15 cellular contexts compared by ENCODE assay signal in genomic region chr1:63984257-63984626, GRCh38.
A peak's percentile ranks its signal among the peaks of the same experiment; 100 is the strongest.
DNase-seq lines count a peak whose midpoint lies in the region; ATAC-seq, FAIRE-seq and TF ChIP-seq lines count a peak whose summit lies in the region.
"Had no signal": no experiment of that assay in that cellular context is flagged by ENCODE, and none has a peak within 500 bp of the region (broad histone marks: within the 10 kb centered on the region; RNA-seq: fewer than 3 reads in every experiment).

No MANE protein-coding gene starts in this region.

- H3K79me2 ChIP-seq in astrocyte (ENCODE audit: insufficient read depth, low read length), result no peaks in the 10 kb centered on the region

- no peak overlapping the region for H3K4me3 ChIP-seq in IMR-90 (ENCODE audit: insufficient read depth, low read depth, low read length)
- H3K4me3 ChIP-seq in astrocyte (ENCODE audit: insufficient read depth, low read depth, low read length), result no peak overlapping the region
- H3K4me3 ChIP-seq in suprapubic skin, result no peak overlapping the region
- H3K4me3 ChIP-seq: transverse colon had no signal

- no peaks in the 10 kb centered on the region for H3K9me3 Mint-ChIP-seq in astrocyte (ENCODE audit: unreplicated experiment)
- H3K9me3 Mint-ChIP-seq: CD4-positive, alpha-beta T cell; endodermal cell had no signal

- H2AFZ ChIP-seq in IMR-90 (replicated peaks; ENCODE audit: low read length, poor library complexity) (no peak overlapping the region), astrocyte (ENCODE audit: low read depth, low read length) (no peak overlapping the region)

- H3K23ac ChIP-seq in IMR-90 (ENCODE audit: low read depth, low read length), result no peak overlapping the region

- H3K4ac ChIP-seq in IMR-90 (ENCODE audit: low read depth, low read length), result no peak overlapping the region

- BruUV-seq in IMR-90 (replicated peaks; lab: Mats Ljungman, UMichigan), result no TSS peak

- H3K36me3 ChIP-seq in IMR-90 (ENCODE audit: control insufficient read depth, insufficient read depth, low read length) (no peaks in the 10 kb centered on the region), astrocyte (ENCODE audit: insufficient read depth, low read length) (no peaks in the 10 kb centered on the region), suprapubic skin (no peaks in the 10 kb centered on the region)
- H3K36me3 ChIP-seq: transverse colon had no signal

- FAIRE-seq in astrocyte (lab: Jason Lieb, UNC), result peak; percentile 32
- FAIRE-seq: bronchial epithelial cell, kidney had no signal

- POLR2A ChIA-PET in IMR-90 (lab: Charles Lee; ENCODE audit: unreplicated experiment) (no interaction called here), HEK293T (lab: Yijun Ruan, JAX) (no interaction called here)

- no peak overlapping the region for H2AK9ac ChIP-seq in IMR-90 (replicated peaks; ENCODE audit: low read depth, low read length, poor library complexity)

- H2AK5ac ChIP-seq in IMR-90 (ENCODE audit: low read depth, low read length), result no peak overlapping the region

- no peak overlapping the region for H3K18ac ChIP-seq in IMR-90 (ENCODE audit: low read depth, low read length)

- H3K4me1 Mint-ChIP-seq in astrocyte (ENCODE audit: low read depth, unreplicated experiment), result peaks cover 50% of the 10 kb centered on the region

- H3K4me3 Mint-ChIP-seq in astrocyte (ENCODE audit: unreplicated experiment), result no peak overlapping the region
- H3K4me3 Mint-ChIP-seq: CD4-positive, alpha-beta T cell; endodermal cell had no signal

- H4K91ac ChIP-seq in IMR-90 (ENCODE audit: insufficient read depth, low read depth, low read length), result no peak overlapping the region

- WGBS in IMR-90 (ENCODE audit: extremely low coverage in 2 of 2, insufficient read length in 1 of 2), 2 experiments, result no CpG with 5 or more reads among the region's 1 CpG
- WGBS in suprapubic skin, result 27% methylated on average over 1 of the region's 1 CpG

- H2BK120ac ChIP-seq in IMR-90 (ENCODE audit: low read depth, low read length), result no peak overlapping the region

- no peak for TF ChIP-seq RAD21 in IMR-90 (IDR thresholded peaks at IDR 0.05; ENCODE audit: low read length)

- H4K20me1 ChIP-seq in IMR-90 (ENCODE audit: insufficient read depth, low read length), result no peaks in the 10 kb centered on the region
- H4K20me1 ChIP-seq in astrocyte (ENCODE audit: insufficient read depth, low read length), result peaks cover 6% of the 10 kb centered on the region

- CTCF ChIA-PET in IMR-90 (lab: Yijun Ruan, JAX) (interaction anchor here (0.5 to 0.9 kb wide), 3 partner anchors 9 to 292 kb away, joined by 3 read pairs; no protein-coding TSS in a partner anchor), HEK293T (lab: Yijun Ruan, JAX) (interaction anchor here (0.7 to 1.2 kb wide), 2 partner anchors 18 to 106 kb away, joined by 3 to 4 read pairs; no protein-coding TSS in a partner anchor)

- intact Hi-C loops in IMR-90 (cut with micrococcal nuclease), result no loop called here

- TF ChIP-seq EP300 in suprapubic skin (IDR thresholded peaks at IDR 0.05), result no peak

- H3K27me3 Mint-ChIP-seq in astrocyte (ENCODE audit: low read depth, unreplicated experiment), result no peaks in the 10 kb centered on the region
- H3K27me3 Mint-ChIP-seq: CD4-positive, alpha-beta T cell had no signal

- H4K5ac ChIP-seq in IMR-90 (ENCODE audit: low read depth, low read length), result no peak overlapping the region

- H3K79me1 ChIP-seq in IMR-90 (ENCODE audit: low read depth in 1 of 2, low read length in 2 of 2), result no peaks in the 10 kb centered on the region

- TF ChIP-seq POLR2A in IMR-90 (IDR thresholded peaks at IDR 0.05; ENCODE audit: low read depth, low read length) (no peak), suprapubic skin (IDR thresholded peaks at IDR 0.05) (no peak)

- in situ Hi-C loops in IMR-90 (cut with MboI; ENCODE audit: low sequenced_read_pairs), result no loop called here

- H2BK15ac ChIP-seq in IMR-90 (ENCODE audit: low read depth, low read length), result no peak overlapping the region

- H3K4me2 ChIP-seq in IMR-90 (ENCODE audit: low read depth, low read length) (no peak overlapping the region), astrocyte (ENCODE audit: low read length) (peak overlapping the region; percentile 45)

- H4K8ac ChIP-seq in IMR-90 (ENCODE audit: low read depth in 2 of 2, low read length in 2 of 2), result no peak overlapping the region

- H3K27me3 ChIP-seq in IMR-90 (ENCODE audit: control insufficient read depth, insufficient read depth, low read length), result no peaks in the 10 kb centered on the region
- no peaks in the 10 kb centered on the region for H3K27me3 ChIP-seq in astrocyte (ENCODE audit: insufficient read depth, low read length)
- no peaks in the 10 kb centered on the region for H3K27me3 ChIP-seq in suprapubic skin
- H3K27me3 ChIP-seq: transverse colon had no signal

- no peak overlapping the region for H2BK5ac ChIP-seq in IMR-90 (ENCODE audit: low read depth, low read length, poor library complexity, severe bottlenecking)

- no peak overlapping the region for H3K27ac ChIP-seq in IMR-90 (ENCODE audit: insufficient read depth, low read length)
- H3K27ac ChIP-seq in astrocyte (ENCODE audit: low read depth, low read length), result no peak overlapping the region
- H3K27ac ChIP-seq in suprapubic skin, result peak overlapping the region; percentile 35
- H3K27ac ChIP-seq: transverse colon had no signal

- H3K36me3 Mint-ChIP-seq in astrocyte (ENCODE audit: low read depth, unreplicated experiment), result no peaks in the 10 kb centered on the region

- H3K14ac ChIP-seq in IMR-90 (replicated peaks; ENCODE audit: low read depth, low read length), result no peak overlapping the region

- no peak for TF ChIP-seq CTCF in IMR-90 (conservative IDR thresholded peaks at IDR 0.05; ENCODE audit: low read depth, low read length)
- TF ChIP-seq CTCF in astrocyte (IDR thresholded peaks at IDR 0.05; ENCODE audit: insufficient read depth, low read depth, low read length), result no peak
- no peak for TF ChIP-seq CTCF in suprapubic skin (IDR thresholded peaks at IDR 0.05)

- H3K9ac ChIP-seq in IMR-90 (ENCODE audit: low read depth, low read length) (no peak overlapping the region), astrocyte (ENCODE audit: low read length) (no peak overlapping the region)

- DNase-seq in IMR-90 (peak; percentile 22), astrocyte (ENCODE audit: low read depth) (peak; percentile 75), glomerular visceral epithelial cell (ENCODE audit: extremely low spot score) (peak; percentile 69), suprapubic skin (ENCODE audit: low spot score in 2 of 2) (no peak), HEK293T (ENCODE audit: extremely low spot score) (no peak), HuH-7 (ENCODE audit: low spot score) (no peak)
- no peak for DNase-seq in stimulated activated CD4-positive, alpha-beta T cell treated with anti-CD3 and anti-CD28 coated beads, Interleukin-4, amount 100 ng/mL, for 1 hour
- DNase-seq: activated gamma-delta T cell; CD4-positive, alpha-beta T cell; endodermal cell; kidney; NCI-H1048; transverse colon had no signal

- H3K56ac ChIP-seq in IMR-90 (ENCODE audit: extremely low read depth, insufficient read depth, low read length), result no peak overlapping the region

- no peak overlapping the region for H2BK20ac ChIP-seq in IMR-90 (ENCODE audit: low read depth, low read length)

- dilution Hi-C loops in IMR-90 (cut with HindIII; ENCODE audit: low sequenced_read_pairs, unreplicated experiment), result no loop called here

- H3K4me1 ChIP-seq in IMR-90 (ENCODE audit: control insufficient read depth, insufficient read depth, low read length) (peaks cover 5% of the 10 kb centered on the region), astrocyte (ENCODE audit: insufficient read depth, low read length) (peaks cover 26% of the 10 kb centered on the region), suprapubic skin (peaks cover 38% of the 10 kb centered on the region)

- H3K9me1 ChIP-seq in IMR-90 (ENCODE audit: insufficient read depth, low read length), result no peaks in the 10 kb centered on the region

- peak overlapping the region; percentile 78 for H3K27ac Mint-ChIP-seq in astrocyte (ENCODE audit: unreplicated experiment)
- H3K27ac Mint-ChIP-seq: CD4-positive, alpha-beta T cell; endodermal cell had no signal

- ATAC-seq in IMR-90 (ENCODE audit: low read depth) (peak; percentile 33; the same call in 1 of the 2 replicates), GM18873 (IDR thresholded peaks at IDR 0.05; ENCODE audit: low FRiP score, unreplicated experiment) (no peak)

- no peaks in the 10 kb centered on the region for H3K9me3 ChIP-seq in IMR-90 (ENCODE audit: control insufficient read depth, insufficient read depth, low read length)
- H3K9me3 ChIP-seq in astrocyte (ENCODE audit: insufficient read depth, low read depth, low read length), result no peaks in the 10 kb centered on the region
- H3K9me3 ChIP-seq in suprapubic skin, result no peaks in the 10 kb centered on the region
- H3K9me3 ChIP-seq: transverse colon had no signal

TF ChIP-seq in IMR-90, 13 proteins besides CTCF, POLR2A, EP300 and RAD21 (continues in another document):
- TF ChIP-seq MAFK (IDR thresholded peaks at IDR 0.05; ENCODE audit: low read depth, low read length) (no peak), RFX5 (IDR thresholded peaks at IDR 0.05; ENCODE audit: low read depth, low read length) (no peak), CHD1 (IDR thresholded peaks at IDR 0.05; ENCODE audit: low read depth, low read length) (no peak), MAZ (IDR thresholded peaks at IDR 0.05; ENCODE audit: borderline replicate concordance, low read depth, low read length) (no peak), FOS (IDR thresholded peaks at IDR 0.05; ENCODE audit: low read depth, low read length) (no peak), SMC3 (IDR thresholded peaks at IDR 0.05; ENCODE audit: low read depth, low read length) (no peak), NFE2L2 (IDR thresholded peaks at IDR 0.05; ENCODE audit: low read depth, low read length) (no peak), RCOR1 (IDR thresholded peaks at IDR 0.05; ENCODE audit: insufficient replicate concordance, low read length) (no peak), BHLHE40 (IDR thresholded peaks at IDR 0.05; ENCODE audit: low read depth, low read length) (no peak)

TF ChIP-seq in HEK293T, 16 proteins besides CTCF, POLR2A, EP300 and RAD21:
- TF ChIP-seq, protein P1, sequence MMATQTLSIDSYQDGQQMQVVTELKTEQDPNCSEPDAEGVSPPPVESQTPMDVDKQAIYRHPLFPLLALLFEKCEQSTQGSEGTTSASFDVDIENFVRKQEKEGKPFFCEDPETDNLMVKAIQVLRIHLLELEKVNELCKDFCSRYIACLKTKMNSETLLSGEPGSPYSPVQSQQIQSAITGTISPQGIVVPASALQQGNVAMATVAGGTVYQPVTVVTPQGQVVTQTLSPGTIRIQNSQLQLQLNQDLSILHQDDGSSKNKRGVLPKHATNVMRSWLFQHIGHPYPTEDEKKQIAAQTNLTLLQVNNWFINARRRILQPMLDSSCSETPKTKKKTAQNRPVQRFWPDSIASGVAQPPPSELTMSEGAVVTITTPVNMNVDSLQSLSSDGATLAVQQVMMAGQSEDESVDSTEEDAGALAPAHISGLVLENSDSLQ (IDR thresholded peaks at IDR 0.05), result no peak
- TF ChIP-seq LEF1 (IDR thresholded peaks at IDR 0.05; ENCODE audit: borderline replicate concordance) (no peak), NFRKB (IDR thresholded peaks at IDR 0.05) (no peak), SUZ12 (IDR thresholded peaks at IDR 0.05) (no peak), BHLHE40 (IDR thresholded peaks at IDR 0.05; ENCODE audit: borderline replicate concordance) (no peak), HDGF (IDR thresholded peaks at IDR 0.05; ENCODE audit: borderline replicate concordance) (no peak), TARDBP (IDR thresholded peaks at IDR 0.05) (no peak)

Comparison
In these comparisons a context has a peak if more than half of its experiments do, and no peak if none do; other contexts are left out.
1. DNase-seq: peak in IMR-90 (single experiment), astrocyte (single experiment) and glomerular visceral epithelial cell (single experiment); none in suprapubic skin (0 of 2), HEK293T (single experiment), HuH-7 (single experiment) and stimulated activated CD4-positive, alpha-beta T cell treated with anti-CD3 and anti-CD28 coated beads, Interleukin-4, amount 100 ng/mL, for 1 hour (single experiment).